ENCODE assay signal across 16 cellular contexts in genomic region chr5:54063817-54064216, GRCh38.
DNase-seq lines count a peak whose midpoint lies in the region; ATAC-seq and TF ChIP-seq lines count a peak whose summit lies in the region.
"Had no signal": no experiment of that assay in that cellular context is flagged by ENCODE, and none has a peak within 500 bp of the region (broad histone marks: within the 10 kb centered on the region; RNA-seq: fewer than 3 reads in every experiment).

No MANE protein-coding gene starts in this region.

- in situ Hi-C loops in astrocyte of the spinal cord (cut with HindIII; ENCODE audit: low sequenced_read_pairs) = no loop called here

- no peak overlapping the region for H3K27ac Mint-ChIP-seq in activated naive CD8-positive, alpha-beta T cell treated with anti-CD3 and anti-CD28 coated beads, Interleukin-2, amount 50 U/mL, for 24 hours
- no peak overlapping the region for H3K27ac Mint-ChIP-seq in stimulated activated memory B cell treated with anti-CD40 and anti-IgM and Interleukin-4, amounts not matched to agents 10 μg/mL and 1 μg/mL and 100 μg/mL, for 72 hours
- H3K27ac Mint-ChIP-seq: activated naive CD8-positive, alpha-beta T cell had no signal

- no peak overlapping the region for H3K4me3 Mint-ChIP-seq in activated naive CD8-positive, alpha-beta T cell treated with anti-CD3 and anti-CD28 coated beads, Interleukin-2, amount 50 U/mL, for 24 hours
- no peak overlapping the region for H3K4me3 Mint-ChIP-seq in stimulated activated memory B cell treated with anti-CD40 and anti-IgM and Interleukin-4, amounts not matched to agents 10 μg/mL and 1 μg/mL and 100 μg/mL, for 72 hours
- H3K4me3 Mint-ChIP-seq: activated naive CD8-positive, alpha-beta T cell had no signal

- H3K4me3 ChIP-seq in AG04449 (ENCODE audit: low read depth, low read length) = no peak overlapping the region
- no peak overlapping the region for H3K4me3 ChIP-seq in astrocyte of the spinal cord (ENCODE audit: low read depth, low read length)
- H3K4me3 ChIP-seq: colonic mucosa, SK-N-MC, suprapubic skin had no signal

- DNase-seq in AG04449 (ENCODE audit: low read depth, low spot score) (peak; percentile 74), HS-27A (ENCODE audit: low read depth) (peak; percentile 40), astrocyte of the spinal cord (ENCODE audit: low read depth, low spot score) (peak; percentile 85), iris pigment epithelial cell (ENCODE audit: low read depth) (peak; percentile 88)
- DNase-seq in activated naive CD8-positive, alpha-beta T cell treated with anti-CD3 and anti-CD28 coated beads, Interleukin-2, amount 50 U/mL, for 24 hours = no peak
- no peak for DNase-seq in activated CD4-positive, alpha-beta T cell treated with anti-CD3 and anti-CD28 coated beads for 4 hours
- DNase-seq: ACHN; activated CD8-positive, alpha-beta memory T cell treated with anti-CD3 and anti-CD28 coated beads, Interleukin-2, amount 50 U/mL, for 4 hours; colonic mucosa; NCI-H2171 had no signal

- no peaks in the 10 kb centered on the region for H3K4me1 Mint-ChIP-seq in activated naive CD8-positive, alpha-beta T cell treated with anti-CD3 and anti-CD28 coated beads, Interleukin-2, amount 50 U/mL, for 24 hours
- H3K4me1 Mint-ChIP-seq in stimulated activated memory B cell treated with anti-CD40 and anti-IgM and Interleukin-4, amounts not matched to agents 10 μg/mL and 1 μg/mL and 100 μg/mL, for 72 hours = no peaks in the 10 kb centered on the region

- no peaks in the 10 kb centered on the region for H3K27me3 Mint-ChIP-seq in activated naive CD8-positive, alpha-beta T cell treated with anti-CD3 and anti-CD28 coated beads, Interleukin-2, amount 50 U/mL, for 24 hours
- no peaks in the 10 kb centered on the region for H3K27me3 Mint-ChIP-seq in stimulated activated memory B cell treated with anti-CD40 and anti-IgM and Interleukin-4, amounts not matched to agents 10 μg/mL and 1 μg/mL and 100 μg/mL, for 72 hours
- H3K27me3 Mint-ChIP-seq: activated naive CD8-positive, alpha-beta T cell had no signal

- H3K36me3 Mint-ChIP-seq in activated naive CD8-positive, alpha-beta T cell treated with anti-CD3 and anti-CD28 coated beads, Interleukin-2, amount 50 U/mL, for 24 hours (ENCODE audit: low read depth) = peaks cover 5% of the 10 kb centered on the region
- peaks cover 20% of the 10 kb centered on the region for H3K36me3 Mint-ChIP-seq in stimulated activated memory B cell treated with anti-CD40 and anti-IgM and Interleukin-4, amounts not matched to agents 10 μg/mL and 1 μg/mL and 100 μg/mL, for 72 hours

- no peaks in the 10 kb centered on the region for H3K9me3 Mint-ChIP-seq in activated naive CD8-positive, alpha-beta T cell treated with anti-CD3 and anti-CD28 coated beads, Interleukin-2, amount 50 U/mL, for 24 hours
- no peaks in the 10 kb centered on the region for H3K9me3 Mint-ChIP-seq in stimulated activated memory B cell treated with anti-CD40 and anti-IgM and Interleukin-4, amounts not matched to agents 10 μg/mL and 1 μg/mL and 100 μg/mL, for 72 hours

- CTCF ChIA-PET in AG04449 (lab: Yijun Ruan, JAX) = interaction anchor here (0.7 to 1.3 kb wide), 2 partner anchors 23 to 460 kb away, joined by 3 read pairs; no protein-coding TSS in a partner anchor

- POLR2A ChIA-PET in AG04449 (lab: Yijun Ruan, JAX) = interaction anchor here (0.6 to 1.1 kb wide), 2 partner anchors 28 to 47 kb away, joined by 3 read pairs; no protein-coding TSS in a partner anchor

- TF ChIP-seq CTCF in AG04449 (IDR thresholded peaks at IDR 0.05; ENCODE audit: insufficient read depth, low read length, missing control alignments) = no peak
- no peak for TF ChIP-seq CTCF in astrocyte of the spinal cord (IDR thresholded peaks at IDR 0.05; ENCODE audit: low read depth, low read length)

- ATAC-seq in GM21825 (IDR thresholded peaks at IDR 0.05; ENCODE audit: unreplicated experiment) = no peak
- ATAC-seq in activated naive CD8-positive, alpha-beta T cell treated with anti-CD3 and anti-CD28 coated beads, Interleukin-2, amount 50 U/mL, for 24 hours = no peak
- ATAC-seq in stimulated activated memory B cell treated with anti-CD40 and anti-IgM and Interleukin-4, amounts not matched to agents 10 μg/mL and 1 μg/mL and 100 μg/mL, for 72 hours = no peak
- ATAC-seq: esophagus mucosa had no signal

Comparison
In these comparisons a context has a peak if more than half of its experiments do, and no peak if none do; other contexts are left out.
1. DNase-seq: peak in AG04449 (single experiment), HS-27A (single experiment), astrocyte of the spinal cord (single experiment) and iris pigment epithelial cell (single experiment); none in activated naive CD8-positive, alpha-beta T cell treated with anti-CD3 and anti-CD28 coated beads, Interleukin-2, amount 50 U/mL, for 24 hours (single experiment) and activated CD4-positive, alpha-beta T cell treated with anti-CD3 and anti-CD28 coated beads for 4 hours (0 of 2).